1 cellular context compared by ENCODE assay signal in genomic region chr10:4867520-4868356, GRCh38.
A peak's percentile ranks its signal among the peaks of the same experiment; 100 is the strongest.
TF ChIP-seq lines count a peak whose summit lies in the region.

No MANE protein-coding gene starts in this region.

TF ChIP-seq in K562, 482 proteins besides CTCF, POLR2A, EP300 and RAD21 (continued from another document and continues in another):
- TF ChIP-seq ELK1 (CRISPR knock-in tag; IDR thresholded peaks at IDR 0.05) (no peak), RHOXF2B (CRISPR knock-in tag; conservative IDR thresholded peaks at IDR 0.05) (no peak), ZNF644 (tag; IDR thresholded peaks at IDR 0.05; ENCODE audit: low read depth) (peak; percentile 87), JUND (IDR thresholded peaks at IDR 0.05; ENCODE audit: borderline replicate concordance, low read depth, low read length) (peak; percentile 98), JUND (tag; IDR thresholded peaks at IDR 0.05; ENCODE audit: borderline replicate concordance, low read depth, low read length) (peak; percentile 95; the same call in 2 of the 3 replicates), CHCHD3 (CRISPR knock-in tag; IDR thresholded peaks at IDR 0.05) (no peak), MAFF (IDR thresholded peaks at IDR 0.05; ENCODE audit: low read length) (peak; percentile 27; the same call in 1 of the 2 replicates), KDM4B (IDR thresholded peaks at IDR 0.05; ENCODE audit: borderline replicate concordance in 2 of 2, low read depth in 1 of 2) (no peak), CBX3 (IDR thresholded peaks at IDR 0.05; ENCODE audit: borderline replicate concordance in 1 of 2, low read length in 2 of 2) (peak in 1 of 2 experiments; percentile 85; a peak in 2 of 3 replicates), KLF1 (tag; IDR thresholded peaks at IDR 0.05) (no peak), BHLHE40 (IDR thresholded peaks at IDR 0.05; ENCODE audit: low read length) (peak; percentile 52), ZFP91 (CRISPR knock-in tag; IDR thresholded peaks at IDR 0.05) (no peak), NFYB (IDR thresholded peaks at IDR 0.05; ENCODE audit: extremely low read depth, insufficient read length) (no peak), SNRNP70 (optimal IDR thresholded peaks at IDR 0.05; ENCODE audit: low read depth, low read length) (no peak), ZKSCAN8 (CRISPR knock-in tag; IDR thresholded peaks at IDR 0.05) (no peak), ZNF165 (CRISPR knock-in tag; IDR thresholded peaks at IDR 0.05; ENCODE audit: borderline replicate concordance) (no peak), MAFK (IDR thresholded peaks at IDR 0.05; ENCODE audit: low read length) (0 out of 2 replicates have a peak, but pooled peaks have one; percentile 54), ELF4 (CRISPR knock-in tag; IDR thresholded peaks at IDR 0.05) (no peak), SMAD2 (IDR thresholded peaks at IDR 0.05; ENCODE audit: low read depth, low read length) (no peak), ZFP30 (CRISPR knock-in tag; IDR thresholded peaks at IDR 0.05; ENCODE audit: borderline replicate concordance) (no peak), DPF2 (IDR thresholded peaks at IDR 0.05) (peak; percentile 100), DACH1 (IDR thresholded peaks at IDR 0.05; ENCODE audit: partially characterized antibody) (peak; percentile 50), STAT5B (CRISPR knock-in tag; IDR thresholded peaks at IDR 0.05) (no peak), ID3 (CRISPR knock-in tag; IDR thresholded peaks at IDR 0.05) (no peak), ID3 (tag; IDR thresholded peaks at IDR 0.05) (no peak), ZNF445 (CRISPR knock-in tag; IDR thresholded peaks at IDR 0.05; ENCODE audit: low read depth) (no peak), THRAP3 (IDR thresholded peaks at IDR 0.05; ENCODE audit: borderline replicate concordance) (no peak), TAF7 (tag; IDR thresholded peaks at IDR 0.05) (no peak), TBL1XR1 (IDR thresholded peaks at IDR 0.05; ENCODE audit: low read length in 2 of 2) (peak; percentile 81 to 91; a peak in 3 of 4 replicates), PHF20 (IDR thresholded peaks at IDR 0.05; ENCODE audit: partially characterized antibody) (no peak), ZFPM2 (CRISPR knock-in tag; IDR thresholded peaks at IDR 0.05) (no peak), PTTG1 (tag; IDR thresholded peaks at IDR 0.05; ENCODE audit: low read depth) (no peak), TGIF2 (CRISPR knock-in tag; IDR thresholded peaks at IDR 0.05) (no peak), KAT2B (IDR thresholded peaks at IDR 0.05; ENCODE audit: low read depth, low read length) (no peak), ZNF511 (CRISPR knock-in tag; IDR thresholded peaks at IDR 0.05) (no peak; the same call in 1 of the 2 replicates), HNRNPK (IDR thresholded peaks at IDR 0.05; ENCODE audit: low read depth, low read length, poor library complexity, severe bottlenecking) (no peak), NR0B1 (IDR thresholded peaks at IDR 0.05; ENCODE audit: partially characterized antibody) (no peak), ZNF239 (CRISPR knock-in tag; IDR thresholded peaks at IDR 0.05) (no peak), SOX6 (IDR thresholded peaks at IDR 0.05) (peak; percentile 99)
- TF ChIP-seq, protein P1, sequence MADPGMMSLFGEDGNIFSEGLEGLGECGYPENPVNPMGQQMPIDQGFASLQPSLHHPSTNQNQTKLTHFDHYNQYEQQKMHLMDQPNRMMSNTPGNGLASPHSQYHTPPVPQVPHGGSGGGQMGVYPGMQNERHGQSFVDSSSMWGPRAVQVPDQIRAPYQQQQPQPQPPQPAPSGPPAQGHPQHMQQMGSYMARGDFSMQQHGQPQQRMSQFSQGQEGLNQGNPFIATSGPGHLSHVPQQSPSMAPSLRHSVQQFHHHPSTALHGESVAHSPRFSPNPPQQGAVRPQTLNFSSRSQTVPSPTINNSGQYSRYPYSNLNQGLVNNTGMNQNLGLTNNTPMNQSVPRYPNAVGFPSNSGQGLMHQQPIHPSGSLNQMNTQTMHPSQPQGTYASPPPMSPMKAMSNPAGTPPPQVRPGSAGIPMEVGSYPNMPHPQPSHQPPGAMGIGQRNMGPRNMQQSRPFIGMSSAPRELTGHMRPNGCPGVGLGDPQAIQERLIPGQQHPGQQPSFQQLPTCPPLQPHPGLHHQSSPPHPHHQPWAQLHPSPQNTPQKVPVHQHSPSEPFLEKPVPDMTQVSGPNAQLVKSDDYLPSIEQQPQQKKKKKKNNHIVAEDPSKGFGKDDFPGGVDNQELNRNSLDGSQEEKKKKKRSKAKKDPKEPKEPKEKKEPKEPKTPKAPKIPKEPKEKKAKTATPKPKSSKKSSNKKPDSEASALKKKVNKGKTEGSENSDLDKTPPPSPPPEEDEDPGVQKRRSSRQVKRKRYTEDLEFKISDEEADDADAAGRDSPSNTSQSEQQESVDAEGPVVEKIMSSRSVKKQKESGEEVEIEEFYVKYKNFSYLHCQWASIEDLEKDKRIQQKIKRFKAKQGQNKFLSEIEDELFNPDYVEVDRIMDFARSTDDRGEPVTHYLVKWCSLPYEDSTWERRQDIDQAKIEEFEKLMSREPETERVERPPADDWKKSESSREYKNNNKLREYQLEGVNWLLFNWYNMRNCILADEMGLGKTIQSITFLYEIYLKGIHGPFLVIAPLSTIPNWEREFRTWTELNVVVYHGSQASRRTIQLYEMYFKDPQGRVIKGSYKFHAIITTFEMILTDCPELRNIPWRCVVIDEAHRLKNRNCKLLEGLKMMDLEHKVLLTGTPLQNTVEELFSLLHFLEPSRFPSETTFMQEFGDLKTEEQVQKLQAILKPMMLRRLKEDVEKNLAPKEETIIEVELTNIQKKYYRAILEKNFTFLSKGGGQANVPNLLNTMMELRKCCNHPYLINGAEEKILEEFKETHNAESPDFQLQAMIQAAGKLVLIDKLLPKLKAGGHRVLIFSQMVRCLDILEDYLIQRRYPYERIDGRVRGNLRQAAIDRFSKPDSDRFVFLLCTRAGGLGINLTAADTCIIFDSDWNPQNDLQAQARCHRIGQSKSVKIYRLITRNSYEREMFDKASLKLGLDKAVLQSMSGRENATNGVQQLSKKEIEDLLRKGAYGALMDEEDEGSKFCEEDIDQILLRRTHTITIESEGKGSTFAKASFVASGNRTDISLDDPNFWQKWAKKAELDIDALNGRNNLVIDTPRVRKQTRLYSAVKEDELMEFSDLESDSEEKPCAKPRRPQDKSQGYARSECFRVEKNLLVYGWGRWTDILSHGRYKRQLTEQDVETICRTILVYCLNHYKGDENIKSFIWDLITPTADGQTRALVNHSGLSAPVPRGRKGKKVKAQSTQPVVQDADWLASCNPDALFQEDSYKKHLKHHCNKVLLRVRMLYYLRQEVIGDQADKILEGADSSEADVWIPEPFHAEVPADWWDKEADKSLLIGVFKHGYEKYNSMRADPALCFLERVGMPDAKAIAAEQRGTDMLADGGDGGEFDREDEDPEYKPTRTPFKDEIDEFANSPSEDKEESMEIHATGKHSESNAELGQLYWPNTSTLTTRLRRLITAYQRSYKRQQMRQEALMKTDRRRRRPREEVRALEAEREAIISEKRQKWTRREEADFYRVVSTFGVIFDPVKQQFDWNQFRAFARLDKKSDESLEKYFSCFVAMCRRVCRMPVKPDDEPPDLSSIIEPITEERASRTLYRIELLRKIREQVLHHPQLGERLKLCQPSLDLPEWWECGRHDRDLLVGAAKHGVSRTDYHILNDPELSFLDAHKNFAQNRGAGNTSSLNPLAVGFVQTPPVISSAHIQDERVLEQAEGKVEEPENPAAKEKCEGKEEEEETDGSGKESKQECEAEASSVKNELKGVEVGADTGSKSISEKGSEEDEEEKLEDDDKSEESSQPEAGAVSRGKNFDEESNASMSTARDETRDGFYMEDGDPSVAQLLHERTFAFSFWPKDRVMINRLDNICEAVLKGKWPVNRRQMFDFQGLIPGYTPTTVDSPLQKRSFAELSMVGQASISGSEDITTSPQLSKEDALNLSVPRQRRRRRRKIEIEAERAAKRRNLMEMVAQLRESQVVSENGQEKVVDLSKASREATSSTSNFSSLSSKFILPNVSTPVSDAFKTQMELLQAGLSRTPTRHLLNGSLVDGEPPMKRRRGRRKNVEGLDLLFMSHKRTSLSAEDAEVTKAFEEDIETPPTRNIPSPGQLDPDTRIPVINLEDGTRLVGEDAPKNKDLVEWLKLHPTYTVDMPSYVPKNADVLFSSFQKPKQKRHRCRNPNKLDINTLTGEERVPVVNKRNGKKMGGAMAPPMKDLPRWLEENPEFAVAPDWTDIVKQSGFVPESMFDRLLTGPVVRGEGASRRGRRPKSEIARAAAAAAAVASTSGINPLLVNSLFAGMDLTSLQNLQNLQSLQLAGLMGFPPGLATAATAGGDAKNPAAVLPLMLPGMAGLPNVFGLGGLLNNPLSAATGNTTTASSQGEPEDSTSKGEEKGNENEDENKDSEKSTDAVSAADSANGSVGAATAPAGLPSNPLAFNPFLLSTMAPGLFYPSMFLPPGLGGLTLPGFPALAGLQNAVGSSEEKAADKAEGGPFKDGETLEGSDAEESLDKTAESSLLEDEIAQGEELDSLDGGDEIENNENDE (IDR thresholded peaks at IDR 0.05; ENCODE audit: low read depth, low read length): no peak
- TF ChIP-seq, protein P2, sequence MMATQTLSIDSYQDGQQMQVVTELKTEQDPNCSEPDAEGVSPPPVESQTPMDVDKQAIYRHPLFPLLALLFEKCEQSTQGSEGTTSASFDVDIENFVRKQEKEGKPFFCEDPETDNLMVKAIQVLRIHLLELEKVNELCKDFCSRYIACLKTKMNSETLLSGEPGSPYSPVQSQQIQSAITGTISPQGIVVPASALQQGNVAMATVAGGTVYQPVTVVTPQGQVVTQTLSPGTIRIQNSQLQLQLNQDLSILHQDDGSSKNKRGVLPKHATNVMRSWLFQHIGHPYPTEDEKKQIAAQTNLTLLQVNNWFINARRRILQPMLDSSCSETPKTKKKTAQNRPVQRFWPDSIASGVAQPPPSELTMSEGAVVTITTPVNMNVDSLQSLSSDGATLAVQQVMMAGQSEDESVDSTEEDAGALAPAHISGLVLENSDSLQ (IDR thresholded peaks at IDR 0.05): peak; percentile 68
- TF ChIP-seq, protein P3, sequence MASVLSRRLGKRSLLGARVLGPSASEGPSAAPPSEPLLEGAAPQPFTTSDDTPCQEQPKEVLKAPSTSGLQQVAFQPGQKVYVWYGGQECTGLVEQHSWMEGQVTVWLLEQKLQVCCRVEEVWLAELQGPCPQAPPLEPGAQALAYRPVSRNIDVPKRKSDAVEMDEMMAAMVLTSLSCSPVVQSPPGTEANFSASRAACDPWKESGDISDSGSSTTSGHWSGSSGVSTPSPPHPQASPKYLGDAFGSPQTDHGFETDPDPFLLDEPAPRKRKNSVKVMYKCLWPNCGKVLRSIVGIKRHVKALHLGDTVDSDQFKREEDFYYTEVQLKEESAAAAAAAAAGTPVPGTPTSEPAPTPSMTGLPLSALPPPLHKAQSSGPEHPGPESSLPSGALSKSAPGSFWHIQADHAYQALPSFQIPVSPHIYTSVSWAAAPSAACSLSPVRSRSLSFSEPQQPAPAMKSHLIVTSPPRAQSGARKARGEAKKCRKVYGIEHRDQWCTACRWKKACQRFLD (CRISPR knock-in tag; IDR thresholded peaks at IDR 0.05): peak; percentile 50; the same call in 1 of the 2 replicates
- TF ChIP-seq, protein P4, sequence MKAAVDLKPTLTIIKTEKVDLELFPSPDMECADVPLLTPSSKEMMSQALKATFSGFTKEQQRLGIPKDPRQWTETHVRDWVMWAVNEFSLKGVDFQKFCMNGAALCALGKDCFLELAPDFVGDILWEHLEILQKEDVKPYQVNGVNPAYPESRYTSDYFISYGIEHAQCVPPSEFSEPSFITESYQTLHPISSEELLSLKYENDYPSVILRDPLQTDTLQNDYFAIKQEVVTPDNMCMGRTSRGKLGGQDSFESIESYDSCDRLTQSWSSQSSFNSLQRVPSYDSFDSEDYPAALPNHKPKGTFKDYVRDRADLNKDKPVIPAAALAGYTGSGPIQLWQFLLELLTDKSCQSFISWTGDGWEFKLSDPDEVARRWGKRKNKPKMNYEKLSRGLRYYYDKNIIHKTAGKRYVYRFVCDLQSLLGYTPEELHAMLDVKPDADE (conservative IDR thresholded peaks at IDR 0.05; ENCODE audit: control insufficient read depth, low read depth, low read length): no peak
